26 cellular contexts compared by ENCODE assay signal in the genomic region with DNA sequence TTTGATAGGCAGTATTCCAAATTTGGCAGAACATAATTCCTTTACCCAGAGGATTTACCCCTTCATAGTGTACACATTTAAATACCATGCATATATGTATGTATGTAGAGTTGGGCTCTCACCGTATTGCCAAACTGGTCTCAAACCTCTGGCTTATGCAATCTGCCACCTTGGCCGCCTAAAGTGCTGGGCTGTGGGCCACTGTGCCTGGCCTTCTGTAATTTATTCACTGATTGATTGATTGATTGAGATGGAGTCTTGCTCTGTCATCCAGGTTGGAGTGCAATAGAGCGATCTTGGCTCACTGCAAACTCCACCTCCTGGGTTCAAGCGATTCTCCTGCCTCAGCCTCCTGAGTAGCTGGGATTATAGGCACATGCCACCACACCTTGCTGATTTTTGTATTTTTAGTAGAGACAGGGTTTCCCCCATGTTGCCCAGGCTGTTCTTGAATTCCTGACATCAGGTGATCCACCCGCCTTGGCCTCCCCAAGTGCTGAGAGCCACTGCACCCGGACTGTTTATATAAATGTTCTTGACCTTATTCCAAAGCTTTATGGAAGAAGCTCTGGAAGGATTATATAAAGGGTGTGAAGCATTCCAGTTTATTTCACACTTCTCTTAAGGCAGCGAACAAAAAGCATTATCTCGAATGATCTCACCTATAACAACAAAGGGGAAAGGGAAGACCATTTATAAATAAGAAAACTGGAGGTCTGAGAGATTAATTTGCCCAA. TPM values are rescaled to one million over a fixed set of nuclear protein-coding genes. Genes with fewer than 3 reads are reported as not detected.
DNase-seq lines count a peak whose midpoint lies in the region; ATAC-seq and TF ChIP-seq lines count a peak whose summit lies in the region.
"Had no signal": no experiment of that assay in that cellular context is flagged by ENCODE, and none has a peak within 500 bp of the region (broad histone marks: within the 10 kb centered on the region; RNA-seq: fewer than 3 reads in every experiment).

No MANE protein-coding gene starts in this region.

- no peak overlapping the region for H3K27ac ChIP-seq in CD4-positive, alpha-beta memory T cell (ENCODE audit: low read depth, low read length)
- no peak overlapping the region for H3K27ac ChIP-seq in naive thymus-derived CD4-positive, alpha-beta T cell (ENCODE audit: low read depth, low read length)
- H3K27ac ChIP-seq: foreskin keratinocyte, GM23248, pancreas, right atrium auricular region, VCaP had no signal

- CTCF ChIA-PET in CD4-positive, alpha-beta memory T cell (lab: Charles Lee; ENCODE audit: partially characterized antibody) = interaction anchor here (0.5 kb wide), 1 partner anchor 24 kb away, joined by 3 read pairs; no protein-coding TSS in a partner anchor
- CTCF ChIA-PET in naive thymus-derived CD4-positive, alpha-beta T cell (lab: Charles Lee) = interaction anchor here (0.7 to 1.1 kb wide), 2 partner anchors 9 to 16 kb away, joined by 3 read pairs; no protein-coding TSS in a partner anchor

- DNase-seq in CD4-positive, alpha-beta memory T cell = no peak
- DNase-seq in HFFc6 (no peak), NCI-H1105 (lab: John Stamatoyannopoulos, UW) (no peak), MG63 (no peak), NOMO-1 treated with DMSO at 0.1 percent for 48 hours (lab: John Stamatoyannopoulos, UW; ENCODE audit: unreplicated experiment) (no peak)
- DNase-seq in central memory CD8-positive, alpha-beta T cell (ENCODE audit: low spot score in 2 of 2) = no peak
- no peak for DNase-seq in naive thymus-derived CD4-positive, alpha-beta T cell
- DNase-seq: activated CD4-positive, alpha-beta T cell treated with anti-CD3 and anti-CD28 coated beads, Interleukin-2, amount 50 U/mL, for 4 hours; DMS153; foreskin keratinocyte; GM23248; Karpas-422; left cardiac atrium; NCI-H1092 treated with DMSO at 0.1 percent for 48 hours; NCI-H2029 treated with DMSO at 0.1 percent for 48 hours; NCI-H345; NCI-H748 treated with DMSO at 0.1 percent for 48 hours; pancreas; stimulated activated CD4-positive, alpha-beta T cell treated with anti-CD3 and anti-CD28 coated beads, Interleukin-4, amount 100 ng/mL, for 4 hours; stimulated activated naive CD4-positive, alpha-beta T cell treated with Interleukin-2 at 50 U/mL for 16 hours had no signal

- H3K27ac Mint-ChIP-seq in CD4-positive, alpha-beta memory T cell = peak overlapping the region in 6 of 7 donors; percentile 14 to 79 (median 48)
- peak overlapping the region; percentile 43; the same call in 1 of the 2 replicates for H3K27ac Mint-ChIP-seq in HFFc6
- peak overlapping the region; percentile 49 for H3K27ac Mint-ChIP-seq in central memory CD8-positive, alpha-beta T cell (ENCODE audit: low read depth)
- peak overlapping the region in 6 of 9 donors; percentile 7 to 80 (median 58) for H3K27ac Mint-ChIP-seq in naive thymus-derived CD4-positive, alpha-beta T cell
- H3K27ac Mint-ChIP-seq: T-helper 2 cell treated with Interferon-gamma antibody and Interleukin-4, amounts not matched to agents 5 μg/mL and 100 μg/mL, for 36 hours had no signal

- no peak for ATAC-seq in central memory CD8-positive, alpha-beta T cell (replicated peaks; ENCODE audit: extremely low read depth, poor library complexity, severe bottlenecking)
- no peak for ATAC-seq in naive thymus-derived CD4-positive, alpha-beta T cell
- ATAC-seq: esophagus mucosa, foreskin keratinocyte, left cardiac atrium, pancreas had no signal

- peaks cover 8% of the 10 kb centered on the region for H3K36me3 ChIP-seq in CD4-positive, alpha-beta memory T cell (ENCODE audit: insufficient read depth, low read length)
- peaks cover 0 to 17% (median 4%) of the 10 kb centered on the region in 3 experiments for H3K36me3 ChIP-seq in naive thymus-derived CD4-positive, alpha-beta T cell (ENCODE audit: control insufficient read depth in 2 of 3, insufficient read depth in 3 of 3, low read length in 3 of 3)
- H3K36me3 ChIP-seq in MG63 = no peaks in the 10 kb centered on the region
- H3K36me3 ChIP-seq: right atrium auricular region had no signal

- intact Hi-C loops in CD4-positive, alpha-beta memory T cell (cut with micrococcal nuclease) = no loop called here
- intact Hi-C loops in naive thymus-derived CD4-positive, alpha-beta T cell (cut with micrococcal nuclease) = no loop called here

- peak overlapping the region in 4 of 8 donors; percentile 2 to 51 (median 18) for H3K4me3 Mint-ChIP-seq in CD4-positive, alpha-beta memory T cell
- no peak overlapping the region for H3K4me3 Mint-ChIP-seq in HFFc6
- no peak overlapping the region for H3K4me3 Mint-ChIP-seq in central memory CD8-positive, alpha-beta T cell
- peak overlapping the region in 7 of 10 donors; percentile 2 to 57 (median 38) for H3K4me3 Mint-ChIP-seq in naive thymus-derived CD4-positive, alpha-beta T cell
- H3K4me3 Mint-ChIP-seq: brain; nephron; T-helper 2 cell treated with Interferon-gamma antibody and Interleukin-4, amounts not matched to agents 5 μg/mL and 100 μg/mL, for 36 hours had no signal

- peaks cover 30 to 86% (median 51%) of the 10 kb centered on the region in 4 donors for H3K4me1 Mint-ChIP-seq in CD4-positive, alpha-beta memory T cell
- peaks cover 15% of the 10 kb centered on the region for H3K4me1 Mint-ChIP-seq in HFFc6 (ENCODE audit: low read depth)
- H3K4me1 Mint-ChIP-seq in central memory CD8-positive, alpha-beta T cell = peaks cover 38% of the 10 kb centered on the region
- peaks cover 29 to 81% (median 61%) of the 10 kb centered on the region in 7 donors for H3K4me1 Mint-ChIP-seq in naive thymus-derived CD4-positive, alpha-beta T cell

- H3K9me3 Mint-ChIP-seq in CD4-positive, alpha-beta memory T cell = no peaks in the 10 kb centered on the region
- no peaks in the 10 kb centered on the region for H3K9me3 Mint-ChIP-seq in HFFc6
- no peaks in the 10 kb centered on the region for H3K9me3 Mint-ChIP-seq in central memory CD8-positive, alpha-beta T cell
- H3K9me3 Mint-ChIP-seq in naive thymus-derived CD4-positive, alpha-beta T cell = peaks cover 0 to 6% (median 0%) of the 10 kb centered on the region in 11 donors
- H3K9me3 Mint-ChIP-seq: nephron; T-helper 2 cell treated with Interferon-gamma antibody and Interleukin-4, amounts not matched to agents 5 μg/mL and 100 μg/mL, for 36 hours had no signal

- POLR2A ChIA-PET in CD4-positive, alpha-beta memory T cell (lab: Charles Lee; ENCODE audit: partially characterized antibody) = interaction anchor here (1.2 to 3.0 kb wide), 2 partner anchors 8 to 15 kb away, joined by 3 to 20 read pairs; partner anchors contain the start of gene GLG1
- POLR2A ChIA-PET in naive thymus-derived CD4-positive, alpha-beta T cell (lab: Charles Lee) = interaction anchor here (1.6 kb wide), 1 partner anchor 9 kb away, joined by 4 read pairs; no protein-coding TSS in a partner anchor

- no peaks in the 10 kb centered on the region for H3K9me3 ChIP-seq in CD4-positive, alpha-beta memory T cell (ENCODE audit: control insufficient read depth in 1 of 2, low read length in 2 of 2)
- no peaks in the 10 kb centered on the region for H3K9me3 ChIP-seq in naive thymus-derived CD4-positive, alpha-beta T cell (ENCODE audit: control insufficient read depth in 2 of 3, low read length in 3 of 3)
- no peaks in the 10 kb centered on the region for H3K9me3 ChIP-seq in MG63
- H3K9me3 ChIP-seq: pancreas, right atrium auricular region had no signal

- H3K27me3 Mint-ChIP-seq in CD4-positive, alpha-beta memory T cell = no peaks in the 10 kb centered on the region
- no peaks in the 10 kb centered on the region for H3K27me3 Mint-ChIP-seq in HFFc6 (ENCODE audit: insufficient read depth)
- H3K27me3 Mint-ChIP-seq in central memory CD8-positive, alpha-beta T cell = no peaks in the 10 kb centered on the region
- no peaks in the 10 kb centered on the region for H3K27me3 Mint-ChIP-seq in naive thymus-derived CD4-positive, alpha-beta T cell
- H3K27me3 Mint-ChIP-seq: brain had no signal

- peaks cover 74% of the 10 kb centered on the region for H3K4me1 ChIP-seq in CD4-positive, alpha-beta memory T cell (ENCODE audit: insufficient read depth, low read length)
- H3K4me1 ChIP-seq in naive thymus-derived CD4-positive, alpha-beta T cell (ENCODE audit: control insufficient read depth in 2 of 2, insufficient read depth in 2 of 2, low read length in 2 of 2) = peaks cover 0 to 49% of the 10 kb centered on the region in 2 donors

- H3K27me3 ChIP-seq in CD4-positive, alpha-beta memory T cell (ENCODE audit: insufficient read depth, low read length) = no peaks in the 10 kb centered on the region
- H3K27me3 ChIP-seq in naive thymus-derived CD4-positive, alpha-beta T cell (ENCODE audit: control insufficient read depth in 2 of 2, insufficient read depth in 2 of 2, low read length in 2 of 2) = no peaks in the 10 kb centered on the region
- H3K27me3 ChIP-seq in MG63 = no peaks in the 10 kb centered on the region
- H3K27me3 ChIP-seq: foreskin keratinocyte, pancreas, right atrium auricular region had no signal

- no peak for TF ChIP-seq CTCF in HFFc6 (IDR thresholded peaks at IDR 0.05)

- no peak overlapping the region for H3K4me3 ChIP-seq in CD4-positive, alpha-beta memory T cell (ENCODE audit: low read length in 2 of 2)
- H3K4me3 ChIP-seq in naive thymus-derived CD4-positive, alpha-beta T cell (ENCODE audit: low read length) = no peak overlapping the region
- no peak overlapping the region for H3K4me3 ChIP-seq in MG63
- H3K4me3 ChIP-seq: GM23248, pancreas, right atrium auricular region had no signal

- H3K36me3 Mint-ChIP-seq in CD4-positive, alpha-beta memory T cell = peaks cover 17 to 31% of the 10 kb centered on the region in 2 donors
- peaks cover 14% of the 10 kb centered on the region for H3K36me3 Mint-ChIP-seq in HFFc6 (ENCODE audit: low read depth)
- H3K36me3 Mint-ChIP-seq in central memory CD8-positive, alpha-beta T cell (ENCODE audit: insufficient read depth) = peaks cover 20% of the 10 kb centered on the region
- peaks cover 4 to 41% (median 18%) of the 10 kb centered on the region in 5 donors for H3K36me3 Mint-ChIP-seq in naive thymus-derived CD4-positive, alpha-beta T cell

RNA-seq across cellular contexts. Expression of gene GLG1, which starts 14.8 kb away (rescaled TPM):
- 100 to 1,000 TPM; 173 to 176 TPM for total RNA-seq in CD4-positive, alpha-beta memory T cell
- 100 to 1,000 TPM; 121 to 209 TPM for polyA plus RNA-seq in CD4-positive, alpha-beta memory T cell
- total RNA-seq in HFFc6 (2021; fragmentation: NEBNext Ultra II Directional; extraction: Animal tissue kit (Norgen Biotek cat#: 25700)) = 100 to 1,000 TPM; 149 to 167 (median 161) TPM
- total RNA-seq in naive thymus-derived CD4-positive, alpha-beta T cell = 100 to 1,000 TPM; 125 to 198 (median 188) TPM
- polyA plus RNA-seq in naive thymus-derived CD4-positive, alpha-beta T cell = 100 to 1,000 TPM; 181 to 285 TPM
- 29.4 and 50.4 TPM in 2 replicates for total RNA-seq in MG63 (2014; rRNA removed; shearing (Covaris generic); ENCODE audit: low replicate concordance)

Comparison
In these comparisons a context has a peak if more than half of its experiments do, and no peak if none do; other contexts are left out.
1. H3K4me3 Mint-ChIP-seq: peak in naive thymus-derived CD4-positive, alpha-beta T cell (7 of 10); none in HFFc6 (single experiment) and central memory CD8-positive, alpha-beta T cell (single experiment).
2. Peak in every context shown above with its lines, with median percentiles within 50 percentile points of each other: H3K27ac Mint-ChIP-seq.